ENCODE assay signal across 25 cellular contexts in the genomic region with DNA sequence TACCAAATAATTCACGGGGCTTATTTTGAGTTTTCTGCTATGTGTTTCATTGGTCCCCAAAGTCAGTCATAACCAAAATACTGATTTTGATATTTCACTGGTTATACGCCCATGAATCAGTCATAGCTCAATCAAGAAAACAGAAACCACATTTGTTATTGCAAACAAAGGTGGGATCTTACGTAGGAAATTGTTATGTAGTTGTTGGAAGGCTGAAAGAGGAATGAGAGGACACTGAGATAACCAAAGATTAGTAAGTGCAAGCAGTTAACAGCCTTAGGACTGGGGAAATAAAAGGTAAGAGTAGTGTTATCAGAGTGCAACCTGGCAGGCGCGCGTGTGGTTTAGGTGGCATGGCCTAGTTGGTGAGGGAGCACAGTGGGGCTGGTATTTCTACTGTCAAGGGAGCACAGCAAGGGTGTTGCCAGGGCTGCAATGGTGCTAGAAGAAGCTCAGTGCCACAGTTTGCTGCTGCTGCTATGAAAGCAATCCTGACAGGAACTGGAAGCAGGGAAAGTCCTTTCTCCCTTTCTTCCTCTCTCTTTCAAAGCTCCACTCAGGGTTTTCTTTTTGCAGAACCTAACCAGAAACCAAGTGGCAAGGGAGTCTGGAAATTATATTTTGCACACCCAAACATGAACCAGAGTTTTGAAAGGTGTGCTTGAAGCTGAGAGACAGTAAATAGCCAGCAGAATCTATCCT. TPM values are rescaled to one million over a fixed set of nuclear protein-coding genes. Genes with fewer than 3 reads are reported as not detected.
DNase-seq lines count a peak whose midpoint lies in the region; ATAC-seq and TF ChIP-seq lines count a peak whose summit lies in the region.
"Had no signal": no experiment of that assay in that cellular context is flagged by ENCODE, and none has a peak within 500 bp of the region (broad histone marks: within the 10 kb centered on the region; RNA-seq: fewer than 3 reads in every experiment).

No MANE protein-coding gene starts in this region.

- no peaks in the 10 kb centered on the region for H3K27me3 ChIP-seq in CD8-positive, alpha-beta T cell (ENCODE audit: insufficient read depth, low read length)
- no peaks in the 10 kb centered on the region for H3K27me3 ChIP-seq in HUES64 (ENCODE audit: insufficient read depth, low read length)
- H3K27me3 ChIP-seq: BLaER1 treated with 17β-estradiol and CSF1 and Interleukin-3, amounts not matched to agents 10 nM and 100 nM had no signal

- peak overlapping the region; percentile 3 for H3K27ac Mint-ChIP-seq in activated T-cell treated with anti-CD3 and anti-CD28 coated beads, Interleukin-2, amount 50 U/mL, for 24 hours
- peak overlapping the region; percentile 4 for H3K27ac Mint-ChIP-seq in CD8-positive, alpha-beta T cell
- peak overlapping the region in 1 of 2 donors; percentile 9 for H3K27ac Mint-ChIP-seq in effector memory CD8-positive, alpha-beta T cell
- H3K27ac Mint-ChIP-seq: T-helper 1 cell treated with Interleukin-12 subunit alpha and Interleukin-12 subunit beta and Interleukin-4 antibody, amounts not matched to agents 30 μg/mL and 1 μg/mL, for 36 hours; type B pancreatic cell had no signal

- TF ChIP-seq CTCF in CD8-positive, alpha-beta T cell (IDR thresholded peaks at IDR 0.05), result no peak

- no peak overlapping the region for H3K27ac ChIP-seq in CD8-positive, alpha-beta T cell (ENCODE audit: low read depth, low read length)
- no peak overlapping the region for H3K27ac ChIP-seq in HUES64 (ENCODE audit: low read depth, low read length)
- H3K27ac ChIP-seq: BLaER1 treated with 17β-estradiol and CSF1 and Interleukin-3, amounts not matched to agents 10 nM and 100 nM; KMS-11; left ventricle myocardium inferior; psoas muscle; RWPE1 had no signal

- H3K9me3 Mint-ChIP-seq in activated T-cell treated with anti-CD3 and anti-CD28 coated beads, Interleukin-2, amount 50 U/mL, for 24 hours, result no peaks in the 10 kb centered on the region
- peaks cover 5% of the 10 kb centered on the region for H3K9me3 Mint-ChIP-seq in CD8-positive, alpha-beta T cell
- H3K9me3 Mint-ChIP-seq in effector memory CD8-positive, alpha-beta T cell, result no peaks in the 10 kb centered on the region
- H3K9me3 Mint-ChIP-seq: type B pancreatic cell had no signal

- no peaks in the 10 kb centered on the region for H3K36me3 ChIP-seq in CD8-positive, alpha-beta T cell (ENCODE audit: insufficient read depth, low read length)
- no peaks in the 10 kb centered on the region for H3K36me3 ChIP-seq in HUES64 (ENCODE audit: insufficient read depth, low read length)

- POLR2A ChIA-PET in CD8-positive, alpha-beta T cell (lab: Charles Lee), result interaction anchor here (1.0 to 1.7 kb wide), 2 partner anchors 11 to 13 kb away, joined by 3 to 5 read pairs; no protein-coding TSS in a partner anchor

- 0 out of 2 replicates have a peak overlapping the region, but pooled peaks have one; percentile 17 for H3K9ac ChIP-seq in HUES64 (ENCODE audit: low read depth, low read length)
- H3K9ac ChIP-seq: BLaER1 treated with 17β-estradiol and CSF1 and Interleukin-3, amounts not matched to agents 10 nM and 100 nM; KMS-11 had no signal

- CTCF ChIA-PET in CD8-positive, alpha-beta T cell (lab: Charles Lee), result interaction anchor here (0.6 kb wide), 1 partner anchor 147 kb away, joined by 3 read pairs; no protein-coding TSS in a partner anchor

- 83% methylated on average over 6 of the region's 6 CpGs for WGBS in HUES64

- no peaks in the 10 kb centered on the region for H3K4me1 ChIP-seq in CD8-positive, alpha-beta T cell (ENCODE audit: insufficient read depth, low read length)
- H3K4me1 ChIP-seq in HUES64 (ENCODE audit: insufficient read depth, low read length), result peaks cover 18% of the 10 kb centered on the region
- H3K4me1 ChIP-seq: left ventricle myocardium inferior, psoas muscle had no signal

- no peak overlapping the region for H3K4me3 Mint-ChIP-seq in activated T-cell treated with anti-CD3 and anti-CD28 coated beads, Interleukin-2, amount 50 U/mL, for 24 hours
- no peak overlapping the region for H3K4me3 Mint-ChIP-seq in CD8-positive, alpha-beta T cell
- H3K4me3 Mint-ChIP-seq in effector memory CD8-positive, alpha-beta T cell, result no peak overlapping the region
- H3K4me3 Mint-ChIP-seq: T-helper 1 cell treated with Interleukin-12 subunit alpha and Interleukin-12 subunit beta and Interleukin-4 antibody, amounts not matched to agents 30 μg/mL and 1 μg/mL, for 36 hours; type B pancreatic cell had no signal

- H3K27me3 Mint-ChIP-seq in activated T-cell treated with anti-CD3 and anti-CD28 coated beads, Interleukin-2, amount 50 U/mL, for 24 hours, result no peaks in the 10 kb centered on the region
- no peaks in the 10 kb centered on the region for H3K27me3 Mint-ChIP-seq in CD8-positive, alpha-beta T cell (ENCODE audit: low read depth)
- H3K27me3 Mint-ChIP-seq in effector memory CD8-positive, alpha-beta T cell, result no peaks in the 10 kb centered on the region
- H3K27me3 Mint-ChIP-seq: type B pancreatic cell had no signal

- H3K4me1 Mint-ChIP-seq in activated T-cell treated with anti-CD3 and anti-CD28 coated beads, Interleukin-2, amount 50 U/mL, for 24 hours (ENCODE audit: low read depth), result peaks cover 11% of the 10 kb centered on the region
- no peaks in the 10 kb centered on the region for H3K4me1 Mint-ChIP-seq in CD8-positive, alpha-beta T cell (ENCODE audit: low read depth)
- H3K4me1 Mint-ChIP-seq in effector memory CD8-positive, alpha-beta T cell (ENCODE audit: low read depth in 2 of 2), result peaks cover 8 to 10% of the 10 kb centered on the region in 2 donors

- ATAC-seq in CD8-positive, alpha-beta T cell, result no peak
- peak; percentile 67 for ATAC-seq in effector memory CD8-positive, alpha-beta T cell (replicated peaks)
- no peak for ATAC-seq in HG03097 (IDR thresholded peaks at IDR 0.05; ENCODE audit: low FRiP score, unreplicated experiment)
- ATAC-seq: psoas muscle had no signal

- DNase-seq in activated T-cell treated with anti-CD3 and anti-CD28 coated beads, Interleukin-2, amount 50 U/mL, for 24 hours, result no peak
- no peak for DNase-seq in activated T-cell treated with anti-CD3 and anti-CD28 coated beads for 4 hours
- DNase-seq in CD8-positive, alpha-beta T cell, result no peak
- DNase-seq in effector memory CD8-positive, alpha-beta T cell, result no peak
- DNase-seq in NCI-H345 treated with DMSO at 0.1 percent for 48 hours (lab: John Stamatoyannopoulos, UW; ENCODE audit: unreplicated experiment), result no peak
- DNase-seq: activated gamma-delta T cell; amygdala; DMS79; effector CD4-positive, alpha-beta T cell; islet precursor cell; left ventricle myocardium inferior; NCI-H1417; NCI-H2081 treated with DMSO at 0.1 percent for 48 hours; NCI-H226; NCI-H748 treated with DMSO at 0.1 percent for 48 hours; occipital lobe; psoas muscle; stimulated activated CD8-positive, alpha-beta memory T cell treated with anti-CD3 and anti-CD28 coated beads, Interleukin-4, amount 100 ng/mL, for 48 hours had no signal

- intact Hi-C loops in CD8-positive, alpha-beta T cell (cut with DNase I, micrococcal nuclease), result no loop called here

- no peak overlapping the region for H3K4me3 ChIP-seq in CD8-positive, alpha-beta T cell (ENCODE audit: low read depth, low read length)
- no peak overlapping the region for H3K4me3 ChIP-seq in HUES64 (ENCODE audit: low read length)
- H3K4me3 ChIP-seq: BLaER1 treated with 17β-estradiol and CSF1 and Interleukin-3, amounts not matched to agents 10 nM and 100 nM; left ventricle myocardium inferior; psoas muscle had no signal

- H3K9me3 ChIP-seq in CD8-positive, alpha-beta T cell (ENCODE audit: low read length), result no peaks in the 10 kb centered on the region
- no peaks in the 10 kb centered on the region for H3K9me3 ChIP-seq in HUES64 (ENCODE audit: insufficient read depth, low read depth, low read length)
- H3K9me3 ChIP-seq: left ventricle myocardium inferior, psoas muscle had no signal

- H3K36me3 Mint-ChIP-seq in activated T-cell treated with anti-CD3 and anti-CD28 coated beads, Interleukin-2, amount 50 U/mL, for 24 hours (ENCODE audit: low read depth), result peaks cover 5% of the 10 kb centered on the region
- H3K36me3 Mint-ChIP-seq in CD8-positive, alpha-beta T cell, result peaks cover 4% of the 10 kb centered on the region
- peaks cover 3% of the 10 kb centered on the region for H3K36me3 Mint-ChIP-seq in effector memory CD8-positive, alpha-beta T cell (ENCODE audit: insufficient read depth)

RNA-seq across cellular contexts. Expression of a gene that starts 33.7 kb away (rescaled TPM):
- 10 to 100 TPM; 36.2 to 37.7 TPM for total RNA-seq in CD8-positive, alpha-beta T cell
- polyA plus RNA-seq in HUES64 (2013, experiment 1 of 2), result 25.2 TPM
- polyA plus RNA-seq in HUES64 (2013, experiment 2 of 2), result 24.5 TPM

RNA-seq across cellular contexts. Expression of a gene that starts 50.0 kb away (rescaled TPM):
- 1 to 10 TPM; 4.6 to 4.9 TPM for total RNA-seq in CD8-positive, alpha-beta T cell
- 6.4 TPM for polyA plus RNA-seq in HUES64 (2013, experiment 1 of 2)
- 8.2 TPM for polyA plus RNA-seq in HUES64 (2013, experiment 2 of 2)

RNA-seq across cellular contexts. Expression of a gene that starts 52.6 kb away (rescaled TPM):
- total RNA-seq in CD8-positive, alpha-beta T cell, result 100 to 1,000 TPM; 136 to 144 TPM
- polyA plus RNA-seq in HUES64 (2013, experiment 1 of 2), result 6.4 TPM
- 5.9 TPM for polyA plus RNA-seq in HUES64 (2013, experiment 2 of 2)
